Comparison of ENCODE assay signal across 1 cellular context in genomic region chr11:15843309-15843857, GRCh38.
TF ChIP-seq lines count a peak whose summit lies in the region.

No MANE protein-coding gene starts in this region.

TF ChIP-seq in IMR-90, 13 proteins besides CTCF, POLR2A, EP300 and RAD21 (continued from another document):
- TF ChIP-seq ELK1 (IDR thresholded peaks at IDR 0.05; ENCODE audit: borderline replicate concordance, low read depth, low read length) (no peak), MXI1 (IDR thresholded peaks at IDR 0.05; ENCODE audit: borderline replicate concordance, low read depth, low read length) (no peak), RFX5 (IDR thresholded peaks at IDR 0.05; ENCODE audit: low read depth, low read length) (no peak), BHLHE40 (IDR thresholded peaks at IDR 0.05; ENCODE audit: low read depth, low read length) (no peak), MAFK (IDR thresholded peaks at IDR 0.05; ENCODE audit: low read depth, low read length) (no peak), SMC3 (IDR thresholded peaks at IDR 0.05; ENCODE audit: low read depth, low read length) (no peak), CHD1 (IDR thresholded peaks at IDR 0.05; ENCODE audit: low read depth, low read length) (no peak), FOS (IDR thresholded peaks at IDR 0.05; ENCODE audit: low read depth, low read length) (no peak), NFE2L2 (IDR thresholded peaks at IDR 0.05; ENCODE audit: low read depth, low read length) (no peak), CEBPB (IDR thresholded peaks at IDR 0.05; ENCODE audit: low read depth, low read length) (no peak)
